40 cellular contexts compared by ENCODE assay signal in genomic region chr7:149760538-149760937, GRCh38. TPM values are rescaled to one million over a fixed set of nuclear protein-coding genes. Genes with fewer than 3 reads are reported as not detected.
"Had no signal": no experiment of that assay in that cellular context is flagged by ENCODE, and none has a peak within 500 bp of the region (broad histone marks: within the 10 kb centered on the region; RNA-seq: fewer than 3 reads in every experiment).

No MANE protein-coding gene starts in this region.

- H3K9me3 ChIP-seq: adrenal gland, ascending aorta, body of pancreas, breast epithelium had no signal

- H3K4me1 ChIP-seq: adrenal gland, body of pancreas, breast epithelium had no signal

- H3K4me1 Mint-ChIP-seq: activated naive CD4-positive, alpha-beta T cell treated with anti-CD3 and anti-CD28 coated beads, Interleukin-2, amount 10 ng/mL, durations not matched to agents 7 days and 5 days; activated naive CD4-positive, alpha-beta T cell treated with anti-CD3 and anti-CD28 coated beads, Interleukin-2, amount 50 U/mL, for 24 hours; activated naive CD8-positive, alpha-beta T cell treated with anti-CD3 and anti-CD28 coated beads for 36 hours; activated naive CD8-positive, alpha-beta T cell treated with anti-CD3 and anti-CD28 coated beads, Interleukin-2, amount 10 ng/mL, durations not matched to agents 7 days and 5 days; activated naive CD8-positive, alpha-beta T cell treated with anti-CD3 and anti-CD28 coated beads, Interleukin-2, amount 50 U/mL, for 24 hours; activated T-helper 17 cell treated with anti-CD3 and anti-CD28 coated beads, Interleukin-2, amount 50 U/mL, for 72 hours; brain; central memory CD8-positive, alpha-beta T cell had no signal

- H3K36me3 ChIP-seq: ascending aorta, brain microvascular endothelial cell, breast epithelium, cardiac muscle cell had no signal

- H3K27me3 Mint-ChIP-seq: activated naive CD4-positive, alpha-beta T cell treated with anti-CD3 and anti-CD28 coated beads, Interleukin-2, amount 50 U/mL, for 24 hours; activated naive CD8-positive, alpha-beta T cell; activated naive CD8-positive, alpha-beta T cell treated with anti-CD3 and anti-CD28 coated beads for 36 hours; activated naive CD8-positive, alpha-beta T cell treated with anti-CD3 and anti-CD28 coated beads, Interleukin-2, amount 50 U/mL, for 24 hours; activated T-cell treated with anti-CD3 and anti-CD28 coated beads, Interleukin-2, amount 50 U/mL, for 24 hours; activated T-helper 17 cell treated with anti-CD3 and anti-CD28 coated beads, Interleukin-2, amount 50 U/mL, for 72 hours had no signal

- H3K4me3 Mint-ChIP-seq: activated naive CD4-positive, alpha-beta T cell treated with anti-CD3 and anti-CD28 coated beads for 36 hours; activated naive CD4-positive, alpha-beta T cell treated with anti-CD3 and anti-CD28 coated beads, Interleukin-2, amount 10 ng/mL, durations not matched to agents 7 days and 5 days; activated naive CD4-positive, alpha-beta T cell treated with anti-CD3 and anti-CD28 coated beads, Interleukin-2, amount 50 U/mL, for 24 hours; activated naive CD8-positive, alpha-beta T cell; activated naive CD8-positive, alpha-beta T cell treated with anti-CD3 and anti-CD28 coated beads for 36 hours; activated naive CD8-positive, alpha-beta T cell treated with anti-CD3 and anti-CD28 coated beads, Interleukin-2, amount 10 ng/mL, durations not matched to agents 7 days and 5 days; activated naive CD8-positive, alpha-beta T cell treated with anti-CD3 and anti-CD28 coated beads, Interleukin-2, amount 50 U/mL, for 24 hours; activated T-cell treated with anti-CD3 and anti-CD28 coated beads, Interleukin-2, amount 50 U/mL, for 24 hours; activated T-cell treated with anti-CD3 and anti-CD28 coated beads, Interleukin-2, amount 50 U/mL, for 4 hours; activated T-cell treated with anti-CD3 and anti-CD28 coated beads, Interleukin-2, amount 50 U/mL, for 72 hours; activated T-helper 1 cell treated with anti-CD3 and anti-CD28 coated beads, Interleukin-12 subunit alpha, Interleukin-12 subunit beta, Interleukin-2, Interleukin-4 antibody, amounts not matched to agents 30 ng/mL and 10 ng/mL and 1 ng/mL, durations not matched to agents 14 hours and 24 hours and 36 hours; activated T-helper 17 cell treated with anti-CD3 and anti-CD28 coated beads, Interleukin-2, amount 50 U/mL, for 72 hours; brain; central memory CD8-positive, alpha-beta T cell had no signal

- H3K4me3 ChIP-seq: adrenal gland, ascending aorta, body of pancreas, breast epithelium, cardiac muscle cell had no signal

- H3K27me3 ChIP-seq: adrenal gland, ascending aorta, body of pancreas had no signal

- DNase-seq: activated effector memory CD4-positive, alpha-beta T cell treated with anti-CD3 and anti-CD28 coated beads, Interleukin-2, amount 50 U/mL, for 16 hours; activated effector memory CD4-positive, alpha-beta T cell treated with Interleukin-2 at 50 U/mL for 16 hours; activated gamma-delta T cell; activated gamma-delta T cell treated with Interleukin-2 at 50 U/mL for 16 hours; activated naive CD4-positive, alpha-beta T cell; activated naive CD4-positive, alpha-beta T cell treated with anti-CD3 and anti-CD28 coated beads for 36 hours; activated naive CD4-positive, alpha-beta T cell treated with anti-CD3 and anti-CD28 coated beads, Interleukin-2, amount 10 ng/mL, durations not matched to agents 7 days and 5 days; activated naive CD4-positive, alpha-beta T cell treated with anti-CD3 and anti-CD28 coated beads, Interleukin-2, amount 50 U/mL, for 16 hours; activated naive CD4-positive, alpha-beta T cell treated with Interleukin-2 at 50 U/mL for 16 hours; activated naive CD8-positive, alpha-beta T cell treated with anti-CD3 and anti-CD28 coated beads for 36 hours; activated naive CD8-positive, alpha-beta T cell treated with anti-CD3 and anti-CD28 coated beads, Interleukin-2, amount 10 ng/mL, durations not matched to agents 7 days and 5 days; activated naive CD8-positive, alpha-beta T cell treated with anti-CD3 and anti-CD28 coated beads, Interleukin-2, amount 50 U/mL, for 24 hours; activated T-cell treated with anti-CD3 and anti-CD28 coated beads, Interleukin-2, amount 50 U/mL, for 1 hour; activated T-cell treated with anti-CD3 and anti-CD28 coated beads, Interleukin-2, amount 50 U/mL, for 24 hours; activated T-cell treated with anti-CD3 and anti-CD28 coated beads, Interleukin-2, amount 50 U/mL, for 4 hours; activated T-cell treated with anti-CD3 and anti-CD28 coated beads, Interleukin-2, amount 50 U/mL, for 48 hours; activated T-cell treated with anti-CD3 and anti-CD28 coated beads, Interleukin-2, amount 50 U/mL, for 72 hours; adrenal gland; amniotic stem cell; amygdala; anterior cingulate cortex; aorta; body of pancreas; brain microvascular endothelial cell; caudate nucleus; central memory CD4-positive, alpha-beta T cell; cerebellar nuclear complex had no signal

- ATAC-seq: activated naive CD4-positive, alpha-beta T cell treated with anti-CD3 and anti-CD28 coated beads, Interleukin-2, amount 50 U/mL, for 72 hours; activated naive CD8-positive, alpha-beta T cell treated with anti-CD3 and anti-CD28 coated beads, Interleukin-2, amount 50 U/mL, for 24 hours; activated T-cell treated with anti-CD3 and anti-CD28 coated beads, Interleukin-2, amount 50 U/mL, for 4 hours; activated T-cell treated with anti-CD3 and anti-CD28 coated beads, Interleukin-2, amount 50 U/mL, for 72 hours; activated T-helper 17 cell treated with anti-CD3 and anti-CD28 coated beads, Interleukin-2, amount 50 U/mL, for 72 hours; body of pancreas had no signal

- H3K27ac Mint-ChIP-seq: activated naive CD4-positive, alpha-beta T cell treated with anti-CD3 and anti-CD28 coated beads for 36 hours; activated naive CD4-positive, alpha-beta T cell treated with anti-CD3 and anti-CD28 coated beads, Interleukin-2, amount 10 ng/mL, durations not matched to agents 7 days and 5 days; activated naive CD4-positive, alpha-beta T cell treated with anti-CD3 and anti-CD28 coated beads, Interleukin-2, amount 50 U/mL, for 24 hours; activated naive CD4-positive, alpha-beta T cell treated with anti-CD3 and anti-CD28 coated beads, Interleukin-2, amount 50 U/mL, for 72 hours; activated naive CD8-positive, alpha-beta T cell; activated naive CD8-positive, alpha-beta T cell treated with anti-CD3 and anti-CD28 coated beads for 36 hours; activated naive CD8-positive, alpha-beta T cell treated with anti-CD3 and anti-CD28 coated beads, Interleukin-2, amount 10 ng/mL, durations not matched to agents 7 days and 5 days; activated naive CD8-positive, alpha-beta T cell treated with anti-CD3 and anti-CD28 coated beads, Interleukin-2, amount 50 U/mL, for 24 hours; activated T-cell treated with anti-CD3 and anti-CD28 coated beads, Interleukin-2, amount 50 U/mL, for 24 hours; activated T-cell treated with anti-CD3 and anti-CD28 coated beads, Interleukin-2, amount 50 U/mL, for 72 hours; activated T-helper 1 cell treated with anti-CD3 and anti-CD28 coated beads, Interleukin-12 subunit alpha, Interleukin-12 subunit beta, Interleukin-2, Interleukin-4 antibody, amounts not matched to agents 30 ng/mL and 10 ng/mL and 1 ng/mL, durations not matched to agents 14 hours and 24 hours and 36 hours; activated T-helper 17 cell treated with anti-CD3 and anti-CD28 coated beads, Interleukin-2, amount 50 U/mL, for 72 hours; activated T-helper 2 cell treated with anti-CD3 and anti-CD28 coated beads, Interferon-gamma antibody, Interleukin-2, Interleukin-4, amounts not matched to agents 10 μg/mL and 5 μg/mL and 100 μg/mL, durations not matched to agents 14 hours and 24 hours and 36 hours; brain had no signal

- H3K27ac ChIP-seq: adrenal gland, ascending aorta, body of pancreas, brain microvascular endothelial cell, breast epithelium, cardiac muscle cell had no signal

- FAIRE-seq: astrocyte, bronchial epithelial cell had no signal

- H3K36me3 Mint-ChIP-seq: activated naive CD4-positive, alpha-beta T cell treated with anti-CD3 and anti-CD28 coated beads, Interleukin-2, amount 10 ng/mL, durations not matched to agents 7 days and 5 days; activated naive CD4-positive, alpha-beta T cell treated with anti-CD3 and anti-CD28 coated beads, Interleukin-2, amount 50 U/mL, for 24 hours; activated naive CD4-positive, alpha-beta T cell treated with anti-CD3 and anti-CD28 coated beads, Interleukin-2, amount 50 U/mL, for 72 hours; activated naive CD8-positive, alpha-beta T cell; activated naive CD8-positive, alpha-beta T cell treated with anti-CD3 and anti-CD28 coated beads for 36 hours; activated naive CD8-positive, alpha-beta T cell treated with anti-CD3 and anti-CD28 coated beads, Interleukin-2, amount 10 ng/mL, durations not matched to agents 7 days and 5 days had no signal

RNA-seq across cellular contexts. Expression of gene ZNF467, which starts 12.8 kb away (rescaled TPM):
- total RNA-seq: activated T-helper 2 cell treated with anti-CD3 and anti-CD28 coated beads, Interferon-gamma antibody, Interleukin-2, Interleukin-4, amounts not matched to agents 10 μg/mL and 5 μg/mL and 100 μg/mL, durations not matched to agents 14 hours and 24 hours and 36 hours had no signal
